Comparison of ENCODE assay signal across 8 cellular contexts in the genomic region with DNA sequence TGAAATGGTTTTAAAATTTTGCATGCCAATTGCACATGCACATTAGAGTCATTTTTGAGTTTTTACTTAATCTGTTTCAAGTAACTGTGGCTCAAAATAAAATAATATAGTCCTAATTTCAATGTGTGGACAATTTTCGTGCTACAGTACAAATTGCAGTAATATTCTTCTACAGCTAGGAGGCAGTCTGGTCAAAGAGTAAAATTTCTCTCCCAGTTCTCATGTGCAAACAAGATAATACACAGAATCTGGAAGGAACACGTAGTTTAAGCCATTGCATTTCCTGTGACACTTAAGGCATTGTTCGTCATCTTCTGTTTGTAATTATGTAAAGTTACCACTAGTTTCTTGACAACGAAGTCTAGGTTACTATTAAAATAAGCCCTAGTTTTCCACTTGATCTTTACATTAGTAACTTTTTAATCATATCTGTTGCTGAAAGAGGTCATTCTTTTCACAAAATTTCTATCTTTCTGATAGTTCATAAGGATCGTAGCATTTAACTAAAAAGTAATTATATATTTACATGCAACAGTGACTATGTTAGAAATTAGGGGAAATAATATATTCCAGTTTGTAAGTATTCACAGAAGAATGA. TPM values are rescaled to one million over a fixed set of nuclear protein-coding genes. Genes with fewer than 3 reads are reported as not detected.
DNase-seq lines count a peak whose midpoint lies in the region; ATAC-seq, FAIRE-seq and TF ChIP-seq lines count a peak whose summit lies in the region.

No MANE protein-coding gene starts in this region.

- H3K4me1 Mint-ChIP-seq in natural killer cell = no peaks in the 10 kb centered on the region

- no peak overlapping the region for H2BK12ac ChIP-seq in H1 (ENCODE audit: low read depth, low read length)

- peak overlapping the region in 1 of 2 donors; percentile 57 for H3K27ac Mint-ChIP-seq in natural killer cell

- no peak overlapping the region for H2BK120ac ChIP-seq in H1 (replicated peaks; ENCODE audit: low read depth, low read length)

- H3K9ac ChIP-seq in H1 (replicated peaks in 1 of 4; ENCODE audit: extremely low read depth in 1 of 4, low read depth in 3 of 4, low read length in 3 of 4) = no peak overlapping the region

- H4K91ac ChIP-seq in H1 (replicated peaks; ENCODE audit: insufficient read length, low read length) = no peak overlapping the region

- H4K20me1 ChIP-seq in H1 (replicated peaks in 1 of 2; ENCODE audit: control insufficient read depth in 1 of 2, insufficient read depth in 2 of 2, low read length in 2 of 2) = peaks cover 0 to 1% of the 10 kb centered on the region in 2 experiments

- H3K56ac ChIP-seq in H1 (replicated peaks; ENCODE audit: insufficient read length, low read depth, low read length) = no peak overlapping the region

- CTCF ChIA-PET in H1 (lab: Charles Lee; ENCODE audit: partially characterized antibody) = interaction anchor here (0.6 to 1.6 kb wide), 16 partner anchors 9 to 401 kb away, joined by 3 to 8 read pairs (median 4); a partner anchor contains a TSS

- no peak overlapping the region for H4K8ac ChIP-seq in H1 (ENCODE audit: extremely low read depth, insufficient read depth, low read length)

- intact Hi-C loops in natural killer cell (cut with micrococcal nuclease) = loop anchor here (1.0 kb wide), 1 partner anchor 582 kb away; no protein-coding TSS in a partner anchor

- no peak overlapping the region for H3K14ac ChIP-seq in H1 (ENCODE audit: insufficient read length)

- H3K23ac ChIP-seq in H1 (ENCODE audit: insufficient read length) = no peak overlapping the region

- no peak overlapping the region for H2BK5ac ChIP-seq in H1 (ENCODE audit: low read depth, low read length)

- no peak overlapping the region for H2BK15ac ChIP-seq in H1 (ENCODE audit: low read length)

- H3K4me2 ChIP-seq in H1 (ENCODE audit: insufficient read depth in 1 of 2, low read depth in 2 of 2, low read length in 2 of 2) = no peak overlapping the region

- H3K36me3 ChIP-seq in Peyer's patch (peaks cover 0 to 36% (median 0%) of the 10 kb centered on the region in 3 donors), H1 (ENCODE audit: control insufficient read depth in 2 of 4, insufficient read depth in 4 of 4, low read length in 3 of 4) (peaks cover 0 to 41% (median 15%) of the 10 kb centered on the region in 4 experiments; a peak in 3 of 8 replicates)

- H3K23me2 ChIP-seq in H1 (ENCODE audit: low read depth, low read length) = no peaks in the 10 kb centered on the region

- no peaks in the 10 kb centered on the region for H3K9me3 Mint-ChIP-seq in natural killer cell

- H3K27me3 Mint-ChIP-seq in natural killer cell (ENCODE audit: low read depth in 2 of 2) = no peaks in the 10 kb centered on the region

- POLR2A ChIA-PET in H1 (lab: Charles Lee; ENCODE audit: partially characterized antibody) = no interaction called here

- 79% methylated on average over 5 of the region's 5 CpGs; no CpG with 5 or more reads in 1 of the 2 experiments for WGBS in H1 (ENCODE audit: extremely low coverage in 1 of 2, insufficient coverage in 1 of 2, insufficient read length in 1 of 2, insufficient replicate concordance in 2 of 2, low coverage in 1 of 2, low lambda C conversion rate in 2 of 2, missing lambda C conversion rate in 1 of 2), 2 experiments

- no peak for TF ChIP-seq EP300 in H1 (IDR thresholded peaks at IDR 0.05; ENCODE audit: borderline replicate concordance in 1 of 2, low read depth in 2 of 2, low read length in 2 of 2)

- H3K4ac ChIP-seq in H1 (replicated peaks; ENCODE audit: insufficient read length, low read depth, low read length) = no peak overlapping the region

- H3K27me3 ChIP-seq in Peyer's patch = no peaks in the 10 kb centered on the region
- no peaks in the 10 kb centered on the region for H3K27me3 ChIP-seq in H1 (replicated peaks in 1 of 4; ENCODE audit: control insufficient read depth in 3 of 4, extremely low read depth in 1 of 4, insufficient read depth in 3 of 4, low read length in 3 of 4)

- DNase-seq in AG09319 (ENCODE audit: extremely low read depth, low read depth) (peak; percentile 32), GM13977 (ENCODE audit: low spot score) (peak; percentile 48), HuH-7.5 (ENCODE audit: low spot score) (peak; percentile 7), Peyer's patch (no peak), H1 (ENCODE audit: low read depth in 1 of 2, low spot score in 2 of 2) (no peak), natural killer cell (no peak)
- no peak for DNase-seq in stimulated activated CD4-positive, alpha-beta T cell treated with anti-CD3 and anti-CD28 coated beads, Interleukin-4, amount 100 ng/mL, for 4 hours

- TF ChIP-seq POLR2A in Peyer's patch (IDR thresholded peaks at IDR 0.05) = no peak
- TF ChIP-seq POLR2A in H1 (IDR thresholded peaks at IDR 0.05; ENCODE audit: control extremely low read depth in 1 of 2, low read depth in 2 of 2, low read length in 2 of 2) = no peak

- no peak overlapping the region for H4K5ac ChIP-seq in H1 (ENCODE audit: insufficient read length, low read depth, low read length)

- no peaks in the 10 kb centered on the region for H3K79me1 ChIP-seq in H1 (ENCODE audit: low read depth, low read length)

- TF ChIP-seq RAD21 in H1 (IDR thresholded peaks at IDR 0.05 in 1 of 2, conservative IDR thresholded peaks at IDR 0.05 in 1 of 2; ENCODE audit: low read depth in 2 of 2, low read length in 2 of 2) = peak; percentile 54 to 55

- H3K4me1 ChIP-seq in Peyer's patch = no peaks in the 10 kb centered on the region
- no peaks in the 10 kb centered on the region for H3K4me1 ChIP-seq in H1 (replicated peaks in 1 of 4; ENCODE audit: control insufficient read depth in 3 of 4, insufficient read depth in 4 of 4, low read length in 3 of 4)

- TF ChIP-seq CTCF in AG09319 (IDR thresholded peaks at IDR 0.05; ENCODE audit: low read depth, low read length) (peak; percentile 72), GM13977 (IDR thresholded peaks at IDR 0.05; ENCODE audit: extremely low read depth, insufficient read depth, missing control alignments) (peak; percentile 65), Peyer's patch (IDR thresholded peaks at IDR 0.05) (peak in 5 of 6 experiments; percentile 58 to 77 (median 68)), H1 (IDR thresholded peaks at IDR 0.05; ENCODE audit: control extremely low read depth in 1 of 3, insufficient read depth in 1 of 3, low read depth in 1 of 3, low read length in 3 of 3) (peak in 2 of 3 experiments; percentile 28 to 56; a peak in 2 of 4 replicates), natural killer cell (IDR thresholded peaks at IDR 0.05) (peak; percentile 81)

- H2AK5ac ChIP-seq in H1 (ENCODE audit: low read depth, low read length) = no peak overlapping the region

- peak; percentile 82 for FAIRE-seq in H1 (lab: Jason Lieb, UNC)

- no peak overlapping the region for H3K27ac ChIP-seq in Peyer's patch
- H3K27ac ChIP-seq in H1 (ENCODE audit: low read depth, low read length) = no peak overlapping the region

- H3K4me3 Mint-ChIP-seq in natural killer cell = no peak overlapping the region

- no peaks in the 10 kb centered on the region for H3K79me2 ChIP-seq in H1 (ENCODE audit: control insufficient read depth in 1 of 2, insufficient read depth in 2 of 2, low read length in 2 of 2)

- H3K4me3 ChIP-seq in Peyer's patch (no peak overlapping the region), H1 (ENCODE audit: extremely low read depth in 1 of 4, insufficient read depth in 2 of 4, low read depth in 3 of 4, low read length in 4 of 4) (no peak overlapping the region)

- no peak overlapping the region for H2BK20ac ChIP-seq in H1 (ENCODE audit: low read length)

- in situ Hi-C loops in GM13977 (cut with MboI; ENCODE audit: low pct_unique_long_range_greater_than_20kb, low sequenced_read_pairs, unreplicated experiment) = no loop called here

- no peak overlapping the region for H2AFZ ChIP-seq in H1 (ENCODE audit: low read length)

- no peaks in the 10 kb centered on the region for H3K9me3 ChIP-seq in Peyer's patch
- H3K9me3 ChIP-seq in H1 (ENCODE audit: insufficient read depth in 2 of 2, low read depth in 1 of 2, low read length in 1 of 2) = no peaks in the 10 kb centered on the region

- H3K18ac ChIP-seq in H1 (ENCODE audit: extremely low read depth, low read length) = no peak overlapping the region

- ATAC-seq in natural killer cell = peak; percentile 83 to 95 (median 87)
- no peak for ATAC-seq in GM21723 (IDR thresholded peaks at IDR 0.05; ENCODE audit: unreplicated experiment)

- H3K36me3 Mint-ChIP-seq in natural killer cell = peaks cover 9% of the 10 kb centered on the region

RNA-seq across cellular contexts. Expression of a gene that starts 28.9 kb away (rescaled TPM):
- total RNA-seq in Peyer's patch (10 to 100 TPM; 16.5 to 30.7 (median 23.8) TPM), natural killer cell (10 to 100 TPM; 20.3 to 24.4 (median 21.0) TPM)
- 13.8 and 14.1 TPM in 2 replicates for total RNA-seq in H1 (2021; fragmentation: NEBNext Ultra II Directional; extraction: Animal tissue kit (Norgen Biotek cat#: 25700))
- 2.1 and 4.1 TPM in 2 replicates for polyA plus RNA-seq in H1 (2011; rRNA removed)
- polyA plus RNA-seq in H1 (2011; cell fraction: cytosol; rRNA removed) = 4.7 TPM
- polyA plus RNA-seq in H1 (2011; cell fraction: nucleus; rRNA removed) = 3.3 TPM
- polyA plus RNA-seq in H1 (2012, experiment 1 of 2) = 4.6 to 10.1 TPM (median 6.9 TPM) in 4 replicates
- 0.51 TPM for polyA plus RNA-seq in H1 (2012, experiment 2 of 2)
- polyA plus RNA-seq in H1 (2013, experiment 1 of 2) = 16.7 TPM
- 16.1 TPM for polyA plus RNA-seq in H1 (2013, experiment 2 of 2)
- 5.0 and 7.5 TPM in 2 replicates for polyA minus RNA-seq in H1 (2011; rRNA and poly(A)+ RNA removed)
- 4.5 TPM for polyA minus RNA-seq in H1 (2011; cell fraction: cytosol; rRNA and poly(A)+ RNA removed)
- polyA minus RNA-seq in H1 (2011; cell fraction: nucleus; rRNA and poly(A)+ RNA removed) = 15.8 TPM

RNA-seq across cellular contexts. Expression of a gene that starts 29.5 kb away (rescaled TPM):
- 100 to 1,000 TPM in 2 of 4 donors, 10 to 100 TPM in 2; 81.1 to 138 (median 112) TPM for total RNA-seq in Peyer's patch
- total RNA-seq in H1 (2021; fragmentation: NEBNext Ultra II Directional; extraction: Animal tissue kit (Norgen Biotek cat#: 25700)) = 102 and 104 TPM in 2 replicates
- 51.4 and 57.1 TPM in 2 replicates for polyA plus RNA-seq in H1 (2011; rRNA removed)
- 51.5 TPM for polyA plus RNA-seq in H1 (2011; cell fraction: cytosol; rRNA removed)
- polyA plus RNA-seq in H1 (2011; cell fraction: nucleus; rRNA removed) = 186 TPM
- 59.9 to 75.0 TPM (median 73.5 TPM) in 4 replicates for polyA plus RNA-seq in H1 (2012, experiment 1 of 2)
- polyA plus RNA-seq in H1 (2012, experiment 2 of 2) = 2.5 TPM
- 58.7 TPM for polyA plus RNA-seq in H1 (2013, experiment 1 of 2)
- polyA plus RNA-seq in H1 (2013, experiment 2 of 2) = 54.6 TPM
- polyA minus RNA-seq in H1 (2011; rRNA and poly(A)+ RNA removed) = 155 TPM in 2 replicates
- 59.2 TPM for polyA minus RNA-seq in H1 (2011; cell fraction: cytosol; rRNA and poly(A)+ RNA removed)
- polyA minus RNA-seq in H1 (2011; cell fraction: nucleus; rRNA and poly(A)+ RNA removed) = 172 TPM
- total RNA-seq in natural killer cell = 100 to 1,000 TPM in 2 of 3 donors, 10 to 100 TPM in 1; 96.8 to 137 (median 116) TPM

RNA-seq across cellular contexts. Expression of a gene that starts 56.4 kb away (rescaled TPM):
- total RNA-seq in Peyer's patch (not detected), natural killer cell (not detected)
- total RNA-seq in H1 (2021; fragmentation: NEBNext Ultra II Directional; extraction: Animal tissue kit (Norgen Biotek cat#: 25700)) = not detected in 2 replicates
- polyA plus RNA-seq in H1 (2011; rRNA removed) = not detected in 2 replicates
- not detected for polyA plus RNA-seq in H1 (2011; cell fraction: cytosol; rRNA removed)
- not detected for polyA plus RNA-seq in H1 (2011; cell fraction: nucleus; rRNA removed)
- polyA plus RNA-seq in H1 (2012, experiment 1 of 2) = not detected in 4 replicates
- not detected for polyA plus RNA-seq in H1 (2012, experiment 2 of 2)
- not detected for polyA plus RNA-seq in H1 (2013, experiment 1 of 2)
- polyA plus RNA-seq in H1 (2013, experiment 2 of 2) = not detected
- not detected in 2 replicates for polyA minus RNA-seq in H1 (2011; rRNA and poly(A)+ RNA removed)
- not detected for polyA minus RNA-seq in H1 (2011; cell fraction: cytosol; rRNA and poly(A)+ RNA removed)
- not detected for polyA minus RNA-seq in H1 (2011; cell fraction: nucleus; rRNA and poly(A)+ RNA removed)

Comparison
In these comparisons a context has a peak if more than half of its experiments do, and no peak if none do; other contexts are left out.
1. DNase-seq: peak in AG09319 (single experiment), GM13977 (single experiment) and HuH-7.5 (single experiment); none in Peyer's patch (0 of 3), H1 (0 of 2), natural killer cell (single experiment) and stimulated activated CD4-positive, alpha-beta T cell treated with anti-CD3 and anti-CD28 coated beads, Interleukin-4, amount 100 ng/mL, for 4 hours (0 of 2).
2. Peak in every context shown above with its lines, with median percentiles within 50 percentile points of each other: CTCF ChIP-seq.